ENCODE assay signal across 19 cellular contexts in the genomic region with DNA sequence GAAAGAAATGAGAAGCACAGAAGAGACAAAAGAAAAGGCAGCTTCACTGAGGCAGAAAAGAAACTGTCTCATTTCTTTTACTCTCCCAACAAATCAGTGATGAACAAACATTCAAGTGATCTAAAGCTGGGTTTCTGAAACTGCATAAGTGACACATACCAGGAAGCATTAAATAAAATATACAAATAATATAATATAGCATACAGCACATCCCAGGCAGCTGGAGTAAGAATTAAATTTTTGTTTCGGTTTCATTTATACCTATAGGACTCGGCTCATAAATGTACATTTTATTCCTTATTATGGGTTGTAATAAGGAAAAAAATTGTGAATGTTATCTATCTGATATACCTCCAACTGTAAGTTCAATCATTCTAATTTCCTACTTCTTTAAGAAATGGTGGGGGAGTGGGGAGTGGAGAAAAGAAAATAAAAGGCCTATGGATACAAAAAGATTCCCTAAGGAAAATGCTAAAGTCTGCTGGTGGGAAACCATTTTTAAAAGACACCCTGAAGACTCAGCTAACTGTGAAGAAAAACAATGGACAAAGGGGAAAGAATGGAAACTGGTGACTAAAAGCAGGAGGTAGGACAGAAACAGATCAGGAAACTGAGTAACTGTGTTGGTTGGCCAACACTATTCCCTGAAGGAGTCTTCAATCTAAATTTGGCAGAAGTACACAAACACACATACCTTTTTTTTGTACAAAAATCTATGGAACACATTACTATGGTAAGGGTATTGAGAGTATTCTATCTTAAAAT.
DNase-seq lines count a peak whose midpoint lies in the region; ATAC-seq, FAIRE-seq and TF ChIP-seq lines count a peak whose summit lies in the region.
"Had no signal": no experiment of that assay in that cellular context is flagged by ENCODE, and none has a peak within 500 bp of the region (broad histone marks: within the 10 kb centered on the region; RNA-seq: fewer than 3 reads in every experiment).

No MANE protein-coding gene starts in this region.

- no peaks in the 10 kb centered on the region for H3K4me1 Mint-ChIP-seq in stimulated activated naive CD8-positive, alpha-beta T cell treated with anti-CD3 and anti-CD28 coated beads, Interleukin-15, amount 100 ng/mL, for 72 hours
- H3K4me1 Mint-ChIP-seq in MCF 10A (ENCODE audit: insufficient read depth, unreplicated experiment) = no peaks in the 10 kb centered on the region

- peaks cover 16% of the 10 kb centered on the region in 2 donors for H3K9me3 Mint-ChIP-seq in stimulated activated naive CD8-positive, alpha-beta T cell treated with anti-CD3 and anti-CD28 coated beads, Interleukin-15, amount 100 ng/mL, for 72 hours
- no peaks in the 10 kb centered on the region for H3K9me3 Mint-ChIP-seq in MCF 10A (ENCODE audit: unreplicated experiment)

- H2AFZ ChIP-seq in GM12878 (ENCODE audit: control insufficient read depth, low read depth, low read length) (no peak overlapping the region), HepG2 (ENCODE audit: low read length) (no peak overlapping the region)
- H2AFZ ChIP-seq: parathyroid adenoma had no signal

- BruUV-seq in GM12878 (replicated peaks; lab: Mats Ljungman, UMichigan) (no TSS peak), HepG2 (replicated peaks; lab: Mats Ljungman, UMichigan) (no TSS peak), MCF 10A (replicated peaks; lab: Mats Ljungman, UMichigan) (no TSS peak)

- DNase-seq in GM12878 (ENCODE audit: low read depth, low spot score) (no peak), kidney tubule cell (ENCODE audit: low spot score) (peak; percentile 44), pulmonary artery endothelial cell (ENCODE audit: low read depth, low spot score) (peak; percentile 1), A172 (ENCODE audit: low spot score) (no peak), HepG2 (ENCODE audit: low spot score) (no peak), MCF 10A (ENCODE audit: unreplicated experiment) (no peak)
- DNase-seq in stimulated activated naive CD8-positive, alpha-beta T cell treated with anti-CD3 and anti-CD28 coated beads, Interleukin-15, amount 100 ng/mL, for 72 hours = no peak
- DNase-seq: activated CD4-positive, alpha-beta T cell treated with anti-CD3 and anti-CD28 coated beads, Interleukin-2, amount 10 ng/mL, durations not matched to agents 7 days and 5 days; NCI-H187 treated with DMSO at 0.1 percent for 48 hours; NCI-H524; T-cell had no signal

- no peaks in the 10 kb centered on the region for H4K20me1 ChIP-seq in GM12878 (ENCODE audit: control insufficient read depth, insufficient read depth)
- H4K20me1 ChIP-seq in HepG2 (ENCODE audit: insufficient read depth, low read length) = no peaks in the 10 kb centered on the region

- in situ Hi-C loops in GM12878 (cut with MboI) (no loop called here), HepG2 (cut with HindIII; ENCODE audit: extremely low pct_ligation_motif_present, low pct_unique_long_range_greater_than_20kb) (no loop called here)

- H3K9me3 ChIP-seq in HUES48 (ENCODE audit: control insufficient read depth, insufficient read depth, low read length) (peaks cover 10% of the 10 kb centered on the region), GM12878 (replicated peaks; ENCODE audit: control insufficient read depth, insufficient read depth, low read length) (peaks cover 8% of the 10 kb centered on the region), HepG2 (ENCODE audit: low read length) (no peaks in the 10 kb centered on the region)

- H3K27me3 ChIP-seq in HUES48 (ENCODE audit: control insufficient read depth, insufficient read depth, low read length) = no peaks in the 10 kb centered on the region
- H3K27me3 ChIP-seq in GM12878 (replicated peaks in 1 of 2; ENCODE audit: control insufficient read depth in 2 of 2, insufficient read depth in 2 of 2, low read length in 1 of 2) = no peaks in the 10 kb centered on the region
- no peaks in the 10 kb centered on the region for H3K27me3 ChIP-seq in HepG2 (ENCODE audit: control insufficient read depth in 1 of 2, insufficient read depth in 2 of 2, low read length in 2 of 2)

- no peaks in the 10 kb centered on the region for H3K36me3 Mint-ChIP-seq in MCF 10A (ENCODE audit: insufficient read depth, unreplicated experiment)

- H3K27ac ChIP-seq in HUES48 (ENCODE audit: low read depth, low read length) (peak overlapping the region; percentile 65), GM12878 (ENCODE audit: control insufficient read depth, insufficient read depth) (no peak overlapping the region), HepG2 (ENCODE audit: extremely low read length, insufficient read depth, low read length) (no peak overlapping the region)
- H3K27ac ChIP-seq: epithelial cell of prostate, parathyroid adenoma had no signal

- peak; percentile 44 for FAIRE-seq in GM12878 (lab: Jason Lieb, UNC)
- no peak for FAIRE-seq in HepG2 (lab: Jason Lieb, UNC)
- FAIRE-seq: colon had no signal

- RAD21 ChIA-PET in GM12878 (lab: Charles Lee; ENCODE audit: unreplicated experiment) = interaction anchor here (0.5 kb wide), 1 partner anchor 705 kb away, joined by 5 read pairs; no protein-coding TSS in a partner anchor

- ATAC-seq in GM12878 (peak; percentile 63), HepG2 (no peak)
- no peak for ATAC-seq in stimulated activated naive CD8-positive, alpha-beta T cell treated with anti-CD3 and anti-CD28 coated beads, Interleukin-15, amount 100 ng/mL, for 72 hours
- ATAC-seq: left lobe of liver, Right ventricle myocardium inferior, T-cell had no signal

- H3K4me1 ChIP-seq in HUES48 (ENCODE audit: control insufficient read depth, insufficient read depth, low read length) (peaks cover 12% of the 10 kb centered on the region), GM12878 (ENCODE audit: control insufficient read depth, insufficient read depth, low read length) (peaks cover 4% of the 10 kb centered on the region), HepG2 (ENCODE audit: insufficient read depth, low read length) (peaks cover 18% of the 10 kb centered on the region)
- H3K4me1 ChIP-seq: parathyroid adenoma had no signal

- H3K4me3 ChIP-seq in HUES48 (ENCODE audit: low read depth, low read length) = no peak overlapping the region
- H3K4me3 ChIP-seq in GM12878 = no peak overlapping the region; the same call in 1 of the 2 replicates
- H3K4me3 ChIP-seq in HepG2 (replicated peaks in 1 of 3; ENCODE audit: insufficient read depth in 1 of 3, low read depth in 2 of 3, low read length in 3 of 3) = no peak overlapping the region

- POLR2A ChIA-PET in GM12878 (lab: Charles Lee) (no interaction called here), HepG2 (lab: Yijun Ruan, JAX) (no interaction called here), MCF 10A (lab: Yijun Ruan, JAX) (no interaction called here)

- no peak for TF ChIP-seq CTCF in GM12878 (IDR thresholded peaks at IDR 0.05 in 2 of 3, conservative IDR thresholded peaks at IDR 0.05 in 1 of 3; ENCODE audit: control insufficient read depth in 2 of 3, extremely low read depth in 1 of 3, insufficient read depth in 1 of 3, low read depth in 3 of 3, low read length in 3 of 3)
- no peak for TF ChIP-seq CTCF in HepG2 (CRISPR knock-in tag; IDR thresholded peaks at IDR 0.05)
- no peak for TF ChIP-seq CTCF in MCF 10A (IDR thresholded peaks at IDR 0.05; ENCODE audit: unreplicated experiment)

- H3K4me3 Mint-ChIP-seq in stimulated activated naive CD8-positive, alpha-beta T cell treated with anti-CD3 and anti-CD28 coated beads, Interleukin-15, amount 100 ng/mL, for 72 hours = no peak overlapping the region
- no peak overlapping the region for H3K4me3 Mint-ChIP-seq in MCF 10A (ENCODE audit: unreplicated experiment)
- H3K4me3 Mint-ChIP-seq: activated CD4-positive, alpha-beta T cell treated with anti-CD3 and anti-CD28 coated beads, Interleukin-2, amount 10 ng/mL, durations not matched to agents 7 days and 5 days; activated naive CD4-positive, alpha-beta T cell treated with anti-CD3 and anti-CD28 coated beads, Interleukin-2, amount 50 U/mL, for 24 hours; B cell; T-cell had no signal

- H3K79me2 ChIP-seq in GM12878 (ENCODE audit: control insufficient read depth, insufficient read depth, low read length) (no peaks in the 10 kb centered on the region), HepG2 (ENCODE audit: insufficient read depth, low read length) (no peaks in the 10 kb centered on the region)
- H3K79me2 ChIP-seq: parathyroid adenoma had no signal

- CTCF ChIA-PET in GM12878 (lab: Yijun Ruan, JAX) (interaction anchor here (0.8 to 1.4 kb wide), 3 partner anchors 21 to 81 kb away, joined by 3 read pairs; no protein-coding TSS in a partner anchor), HepG2 (lab: Yijun Ruan, JAX; ENCODE audit: low intra/inter-chr PET ratio, low total read pairs) (no interaction called here), MCF 10A (lab: Yijun Ruan, JAX) (interaction anchor here (1.5 kb wide), 1 partner anchor 10 kb away, joined by 3 read pairs; no protein-coding TSS in a partner anchor)

- TF ChIP-seq POLR2A in GM12878 (IDR thresholded peaks at IDR 0.05; ENCODE audit: low read depth, low read length) (no peak), HepG2 (IDR thresholded peaks at IDR 0.05; ENCODE audit: insufficient read depth in 1 of 2, low read depth in 2 of 2, low read length in 2 of 2) (no peak)

- H3K9ac ChIP-seq in HUES48 (ENCODE audit: low read depth, low read length) = no peak overlapping the region
- no peak overlapping the region for H3K9ac ChIP-seq in GM12878 (ENCODE audit: control insufficient read depth, insufficient read depth, low read length)
- H3K9ac ChIP-seq in HepG2 (ENCODE audit: insufficient read depth, low read depth, low read length) = no peak overlapping the region
- H3K9ac ChIP-seq: parathyroid adenoma had no signal

- TF ChIP-seq EP300 in GM12878 (IDR thresholded peaks at IDR 0.05; ENCODE audit: borderline replicate concordance in 1 of 2, control insufficient read depth in 1 of 2, low read depth in 2 of 2, low read length in 2 of 2) = no peak
- TF ChIP-seq EP300 in HepG2 (IDR thresholded peaks at IDR 0.05; ENCODE audit: low read depth in 2 of 2, low read length in 2 of 2) = no peak
- TF ChIP-seq EP300 in HepG2 (CRISPR knock-in tag; IDR thresholded peaks at IDR 0.05; ENCODE audit: borderline replicate concordance) = no peak

- 77% methylated on average over 2 of the region's 2 CpGs for WGBS in GM12878 (ENCODE audit: insufficient coverage, insufficient replicate concordance, low lambda C conversion rate, missing lambda C conversion rate)
- WGBS in HepG2 (ENCODE audit: low lambda C conversion rate) = 97% methylated on average over 2 of the region's 2 CpGs

- TF ChIP-seq RAD21 in GM12878 (IDR thresholded peaks at IDR 0.05; ENCODE audit: insufficient read depth, low read depth, low read length) (no peak), HepG2 (CRISPR knock-in tag; IDR thresholded peaks at IDR 0.05) (no peak)

- H3K27ac Mint-ChIP-seq in stimulated activated naive CD8-positive, alpha-beta T cell treated with anti-CD3 and anti-CD28 coated beads, Interleukin-15, amount 100 ng/mL, for 72 hours = no peak overlapping the region
- no peak overlapping the region for H3K27ac Mint-ChIP-seq in MCF 10A (ENCODE audit: low read depth, unreplicated experiment)
- H3K27ac Mint-ChIP-seq: activated CD4-positive, alpha-beta T cell treated with anti-CD3 and anti-CD28 coated beads, Interleukin-2, amount 10 ng/mL, durations not matched to agents 7 days and 5 days; activated naive CD4-positive, alpha-beta T cell treated with anti-CD3 and anti-CD28 coated beads, Interleukin-2, amount 50 U/mL, for 24 hours; B cell; T-cell had no signal

- no peaks in the 10 kb centered on the region for H3K36me3 ChIP-seq in HUES48 (ENCODE audit: control insufficient read depth, insufficient read depth, low read length)
- peaks cover 0 to 1% of the 10 kb centered on the region in 2 experiments; a peak in 1 of 4 replicates for H3K36me3 ChIP-seq in GM12878 (ENCODE audit: control insufficient read depth in 2 of 2, insufficient read depth in 2 of 2, low read length in 1 of 2)
- H3K36me3 ChIP-seq in HepG2 (replicated peaks in 1 of 2; ENCODE audit: control insufficient read depth in 1 of 2, insufficient read depth in 2 of 2, low read length in 2 of 2) = no peaks in the 10 kb centered on the region

- H3K27me3 Mint-ChIP-seq in stimulated activated naive CD8-positive, alpha-beta T cell treated with anti-CD3 and anti-CD28 coated beads, Interleukin-15, amount 100 ng/mL, for 72 hours = no peaks in the 10 kb centered on the region
- no peaks in the 10 kb centered on the region for H3K27me3 Mint-ChIP-seq in MCF 10A (ENCODE audit: insufficient read depth, unreplicated experiment)
- H3K27me3 Mint-ChIP-seq: activated CD4-positive, alpha-beta T cell treated with anti-CD3 and anti-CD28 coated beads, Interleukin-2, amount 10 ng/mL, durations not matched to agents 7 days and 5 days; activated naive CD4-positive, alpha-beta T cell treated with anti-CD3 and anti-CD28 coated beads, Interleukin-2, amount 50 U/mL, for 24 hours; B cell; T-cell had no signal

- SMC1A ChIA-PET in GM12878 (lab: Charles Lee; ENCODE audit: uncharacterized antibody, unreplicated experiment) = interaction anchor here (1.1 kb wide), 1 partner anchor 149 kb away, joined by 3 read pairs; no protein-coding TSS in a partner anchor

- intact Hi-C loops in GM12878 (cut with micrococcal nuclease; ENCODE audit: unreplicated experiment) (no loop called here), HepG2 (cut with micrococcal nuclease; ENCODE audit: unreplicated experiment) (no loop called here), MCF 10A (cut with micrococcal nuclease) (no loop called here)

- H3K4me2 ChIP-seq in GM12878 (ENCODE audit: control insufficient read depth, insufficient read depth) (peak overlapping the region; percentile 26), HepG2 (ENCODE audit: low read depth, low read length) (no peak overlapping the region)

Comparison
In these comparisons a context has a peak if more than half of its experiments do, and no peak if none do; other contexts are left out.
1. DNase-seq: peak in kidney tubule cell (single experiment) and pulmonary artery endothelial cell (single experiment); none in GM12878 (single experiment), A172 (single experiment), stimulated activated naive CD8-positive, alpha-beta T cell treated with anti-CD3 and anti-CD28 coated beads, Interleukin-15, amount 100 ng/mL, for 72 hours (0 of 2), HepG2 (single experiment) and MCF 10A (single experiment).